ENCODE assay signal across 1 cellular context in the genomic region with DNA sequence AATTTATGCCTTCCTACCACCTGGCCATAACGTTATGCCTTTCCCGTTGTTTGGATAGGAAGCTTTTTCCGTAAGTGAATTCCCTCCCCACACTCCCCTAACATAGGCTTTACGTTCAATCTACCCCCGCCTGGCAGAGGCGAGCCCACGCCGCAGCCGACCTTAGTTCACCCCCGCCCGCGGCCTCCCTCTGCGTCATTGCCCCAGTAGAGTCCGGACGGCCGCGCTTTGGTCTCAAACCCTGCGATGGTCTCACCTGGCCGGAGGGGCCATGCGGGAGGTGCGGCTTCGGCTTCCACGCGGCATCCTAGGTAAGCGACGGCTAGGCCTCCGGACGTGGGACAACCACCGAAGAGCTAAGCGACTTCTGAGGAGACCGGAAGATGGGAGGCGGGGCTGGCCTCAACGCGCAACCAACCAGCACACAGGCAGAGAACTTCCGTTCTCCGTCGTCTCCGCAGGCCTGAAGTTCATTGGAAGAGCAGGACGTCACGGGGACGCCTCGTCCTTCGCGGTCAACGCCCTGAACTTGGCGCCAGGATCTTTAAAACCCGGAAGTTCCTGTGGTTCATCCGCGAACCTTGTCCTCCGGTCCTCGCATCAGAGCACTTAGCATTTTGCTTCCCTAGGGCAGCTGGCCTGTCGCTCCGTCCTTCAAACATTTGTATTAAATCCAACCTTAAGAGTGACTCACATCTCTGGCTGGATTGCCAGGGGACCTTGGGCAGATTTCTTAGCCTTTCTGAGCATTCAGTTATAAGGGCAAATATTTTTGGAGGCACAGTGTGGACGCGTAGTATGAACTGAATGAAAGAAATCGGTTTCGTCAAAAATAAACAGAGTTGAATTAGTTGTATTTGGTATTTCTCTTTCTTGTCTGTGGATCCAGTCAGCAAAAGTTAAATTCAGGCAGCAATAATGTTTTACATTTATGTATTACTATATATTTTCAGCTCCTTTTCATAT.
A peak's percentile ranks its signal among the peaks of the same experiment; 100 is the strongest.
TF ChIP-seq lines count a peak whose summit lies in the region.

A gene with protein sequence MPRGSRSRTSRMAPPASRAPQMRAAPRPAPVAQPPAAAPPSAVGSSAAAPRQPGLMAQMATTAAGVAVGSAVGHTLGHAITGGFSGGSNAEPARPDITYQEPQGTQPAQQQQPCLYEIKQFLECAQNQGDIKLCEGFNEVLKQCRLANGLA (minus strand): TSS at position 369 of the 966 bp plus-strand sequence. CDS start 63 bp downstream, at position 306.

TF ChIP-seq in neural cell, 6 proteins besides CTCF, POLR2A, EP300 and RAD21:
- peak; percentile 76 for TF ChIP-seq MXI1 (conservative IDR thresholded peaks at IDR 0.05; ENCODE audit: poor library complexity, severe bottlenecking)
- TF ChIP-seq, protein P1, sequence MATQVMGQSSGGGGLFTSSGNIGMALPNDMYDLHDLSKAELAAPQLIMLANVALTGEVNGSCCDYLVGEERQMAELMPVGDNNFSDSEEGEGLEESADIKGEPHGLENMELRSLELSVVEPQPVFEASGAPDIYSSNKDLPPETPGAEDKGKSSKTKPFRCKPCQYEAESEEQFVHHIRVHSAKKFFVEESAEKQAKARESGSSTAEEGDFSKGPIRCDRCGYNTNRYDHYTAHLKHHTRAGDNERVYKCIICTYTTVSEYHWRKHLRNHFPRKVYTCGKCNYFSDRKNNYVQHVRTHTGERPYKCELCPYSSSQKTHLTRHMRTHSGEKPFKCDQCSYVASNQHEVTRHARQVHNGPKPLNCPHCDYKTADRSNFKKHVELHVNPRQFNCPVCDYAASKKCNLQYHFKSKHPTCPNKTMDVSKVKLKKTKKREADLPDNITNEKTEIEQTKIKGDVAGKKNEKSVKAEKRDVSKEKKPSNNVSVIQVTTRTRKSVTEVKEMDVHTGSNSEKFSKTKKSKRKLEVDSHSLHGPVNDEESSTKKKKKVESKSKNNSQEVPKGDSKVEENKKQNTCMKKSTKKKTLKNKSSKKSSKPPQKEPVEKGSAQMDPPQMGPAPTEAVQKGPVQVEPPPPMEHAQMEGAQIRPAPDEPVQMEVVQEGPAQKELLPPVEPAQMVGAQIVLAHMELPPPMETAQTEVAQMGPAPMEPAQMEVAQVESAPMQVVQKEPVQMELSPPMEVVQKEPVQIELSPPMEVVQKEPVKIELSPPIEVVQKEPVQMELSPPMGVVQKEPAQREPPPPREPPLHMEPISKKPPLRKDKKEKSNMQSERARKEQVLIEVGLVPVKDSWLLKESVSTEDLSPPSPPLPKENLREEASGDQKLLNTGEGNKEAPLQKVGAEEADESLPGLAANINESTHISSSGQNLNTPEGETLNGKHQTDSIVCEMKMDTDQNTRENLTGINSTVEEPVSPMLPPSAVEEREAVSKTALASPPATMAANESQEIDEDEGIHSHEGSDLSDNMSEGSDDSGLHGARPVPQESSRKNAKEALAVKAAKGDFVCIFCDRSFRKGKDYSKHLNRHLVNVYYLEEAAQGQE (IDR thresholded peaks at IDR 0.05; ENCODE audit: borderline replicate concordance), result peak; percentile 36
- peak; percentile 41 for TF ChIP-seq TAF1 (IDR thresholded peaks at IDR 0.05; ENCODE audit: low read depth)
- no peak for TF ChIP-seq SMC3 (conservative IDR thresholded peaks at IDR 0.05; ENCODE audit: poor library complexity)
- TF ChIP-seq EZH2 (IDR thresholded peaks at IDR 0.05; ENCODE audit: borderline replicate concordance, insufficient read depth, low read length, poor library complexity, severe bottlenecking), result no peak
- TF ChIP-seq POLR2AphosphoS5 (IDR thresholded peaks at IDR 0.05), result peak; percentile 34
